Comparison of ENCODE assay signal across 32 cellular contexts in genomic region chr11:134447696-134448095, GRCh38. TPM values are rescaled to one million over a fixed set of nuclear protein-coding genes. Genes with fewer than 3 reads are reported as not detected.
A peak's percentile ranks its signal among the peaks of the same experiment; 100 is the strongest.
DNase-seq lines count a peak whose midpoint lies in the region; ATAC-seq, FAIRE-seq and TF ChIP-seq lines count a peak whose summit lies in the region.
"Had no signal": no experiment of that assay in that cellular context is flagged by ENCODE, and none has a peak within 500 bp of the region (broad histone marks: within the 10 kb centered on the region; RNA-seq: fewer than 3 reads in every experiment).

No MANE protein-coding gene starts in this region.

- peak overlapping the region; percentile 61; the same call in 1 of the 2 replicates for H2BK15ac ChIP-seq in H1 (ENCODE audit: low read length)

- H3K23me2 ChIP-seq in H1 (ENCODE audit: low read depth, low read length), result no peaks in the 10 kb centered on the region

- H3K9ac ChIP-seq in H1 (replicated peaks in 1 of 4; ENCODE audit: extremely low read depth in 1 of 4, low read depth in 3 of 4, low read length in 3 of 4), result no peak overlapping the region
- H3K9ac ChIP-seq: BLaER1 had no signal

- WGBS in H1 (ENCODE audit: extremely low coverage in 1 of 2, insufficient coverage in 1 of 2, insufficient read length in 1 of 2, insufficient replicate concordance in 2 of 2, low coverage in 1 of 2, low lambda C conversion rate in 2 of 2, missing lambda C conversion rate in 1 of 2), 2 experiments, result 93% methylated on average over 27 of the region's 27 CpGs; no CpG with 5 or more reads in 1 of the 2 experiments

- no peak overlapping the region; the same call in 1 of the 2 replicates for H2AK5ac ChIP-seq in H1 (ENCODE audit: low read depth, low read length)

- H3K4me1 ChIP-seq in H1 (replicated peaks in 1 of 4; ENCODE audit: control insufficient read depth in 3 of 4, insufficient read depth in 4 of 4, low read length in 3 of 4), result 0 out of 7 replicates have a peak, but pooled peaks cover 0 to 2% (median 0%) of the 10 kb centered on the region in 4 experiments
- no peaks in the 10 kb centered on the region for H3K4me1 ChIP-seq in osteoblast (ENCODE audit: insufficient read depth, low read length)
- H3K4me1 ChIP-seq in upper lobe of right lung, result no peaks in the 10 kb centered on the region
- H3K4me1 ChIP-seq: BE2C, BLaER1 had no signal

- no peak overlapping the region for H2BK120ac ChIP-seq in H1 (replicated peaks; ENCODE audit: low read depth, low read length)

- ATAC-seq in upper lobe of right lung (no peak), HG03139 (IDR thresholded peaks at IDR 0.05; ENCODE audit: unreplicated experiment) (no peak), GM18870 (IDR thresholded peaks at IDR 0.05; ENCODE audit: unreplicated experiment) (no peak)
- ATAC-seq: GM12878 had no signal

- no peak for DNase-seq in H1 (ENCODE audit: low read depth in 1 of 2, low spot score in 2 of 2)
- DNase-seq in mesenteric fat pad (ENCODE audit: low spot score), result peak; percentile 72
- peak; percentile 53 for DNase-seq in osteoblast (ENCODE audit: insufficient read length, low spot score, missing footprints)
- peak; percentile 61 for DNase-seq in upper lobe of right lung
- DNase-seq in NCI-H146 (lab: John Stamatoyannopoulos, UW), result no peak
- DNase-seq in H7, result no peak
- DNase-seq: 8988T; ACHN; BE2C; C1 segment of cervical spinal cord; CD4-positive, alpha-beta memory T cell; CD4-positive, CD25-positive, alpha-beta regulatory T cell; CD8-positive, alpha-beta memory T cell; COR-L47; DMS 273 treated with DMSO at 0.1 percent for 48 hours; DMS153; DMS53; DMS79; DND-41; EL; GDM1 had no signal

- H3K36me3 ChIP-seq in H1 (ENCODE audit: control insufficient read depth in 2 of 4, insufficient read depth in 4 of 4, low read length in 3 of 4) (no peaks in the 10 kb centered on the region), osteoblast (ENCODE audit: insufficient read depth, low read length) (no peaks in the 10 kb centered on the region), upper lobe of right lung (no peaks in the 10 kb centered on the region), H7 (replicated peaks; ENCODE audit: control insufficient read depth, insufficient read depth, low read length) (no peaks in the 10 kb centered on the region)
- H3K36me3 ChIP-seq: BE2C, BLaER1 had no signal

- H3K56ac ChIP-seq in H1 (replicated peaks; ENCODE audit: insufficient read length, low read depth, low read length), result no peak overlapping the region

- no peak overlapping the region for H2BK20ac ChIP-seq in H1 (ENCODE audit: low read length)

- no peak overlapping the region for H3K14ac ChIP-seq in H1 (ENCODE audit: insufficient read length)

- H3K27ac ChIP-seq in H1 (ENCODE audit: low read depth, low read length) (no peak overlapping the region), osteoblast (ENCODE audit: low read depth, low read length) (no peak overlapping the region), upper lobe of right lung (no peak overlapping the region)
- H3K27ac ChIP-seq: BLaER1 had no signal

- H3K79me1 ChIP-seq in H1 (ENCODE audit: low read depth, low read length), result no peaks in the 10 kb centered on the region; the same call in 1 of the 2 replicates

- H4K91ac ChIP-seq in H1 (replicated peaks; ENCODE audit: insufficient read length, low read length), result no peak overlapping the region

- TF ChIP-seq EP300 in H1 (IDR thresholded peaks at IDR 0.05; ENCODE audit: borderline replicate concordance in 1 of 2, low read depth in 2 of 2, low read length in 2 of 2), result no peak

- H4K20me1 ChIP-seq in H1 (replicated peaks in 1 of 2; ENCODE audit: control insufficient read depth in 1 of 2, insufficient read depth in 2 of 2, low read length in 2 of 2) (no peaks in the 10 kb centered on the region), osteoblast (ENCODE audit: insufficient read depth, low read length) (no peaks in the 10 kb centered on the region)
- H4K20me1 ChIP-seq: BLaER1 had no signal

- H3K9me3 ChIP-seq in H1 (ENCODE audit: insufficient read depth in 2 of 2, low read depth in 1 of 2, low read length in 1 of 2) (no peaks in the 10 kb centered on the region), osteoblast (ENCODE audit: low read depth, low read length) (no peaks in the 10 kb centered on the region), upper lobe of right lung (no peaks in the 10 kb centered on the region)
- H3K9me3 ChIP-seq: BE2C had no signal

- no peak overlapping the region for H3K4ac ChIP-seq in H1 (replicated peaks; ENCODE audit: insufficient read length, low read depth, low read length)

- POLR2A ChIA-PET in H1 (lab: Charles Lee; ENCODE audit: partially characterized antibody), result no interaction called here

- no peak overlapping the region for H4K5ac ChIP-seq in H1 (ENCODE audit: insufficient read length, low read depth, low read length)

- no peak overlapping the region for H4K8ac ChIP-seq in H1 (ENCODE audit: extremely low read depth, insufficient read depth, low read length)

- H3K27me3 ChIP-seq in H1 (replicated peaks in 1 of 4; ENCODE audit: control insufficient read depth in 3 of 4, extremely low read depth in 1 of 4, insufficient read depth in 3 of 4, low read length in 3 of 4) (no peaks in the 10 kb centered on the region), osteoblast (ENCODE audit: insufficient read depth, low read length) (no peaks in the 10 kb centered on the region), upper lobe of right lung (no peaks in the 10 kb centered on the region), H7 (ENCODE audit: control insufficient read depth, insufficient read depth, low read length) (no peaks in the 10 kb centered on the region; the same call in 1 of the 2 replicates)
- H3K27me3 ChIP-seq: BLaER1 had no signal

- TF ChIP-seq RAD21 in H1 (IDR thresholded peaks at IDR 0.05 in 1 of 2, conservative IDR thresholded peaks at IDR 0.05 in 1 of 2; ENCODE audit: low read depth in 2 of 2, low read length in 2 of 2), result no peak

- FAIRE-seq in H1 (lab: Jason Lieb, UNC), result no peak
- FAIRE-seq: A204.1, GM12878, GM12892, GM18507, GM19239 had no signal

- no peak overlapping the region for H3K18ac ChIP-seq in H1 (ENCODE audit: extremely low read depth, low read length)

- H3K79me2 ChIP-seq in H1 (ENCODE audit: control insufficient read depth in 1 of 2, insufficient read depth in 2 of 2, low read length in 2 of 2) (no peaks in the 10 kb centered on the region), osteoblast (ENCODE audit: insufficient read depth, low read length) (no peaks in the 10 kb centered on the region)

- CTCF ChIA-PET in H1 (lab: Charles Lee; ENCODE audit: partially characterized antibody), result interaction anchor here (0.8 to 2.0 kb wide), 5 partner anchors 10 to 84 kb away, joined by 3 to 7 read pairs (median 3); no protein-coding TSS in a partner anchor

- H3K4me3 ChIP-seq in H1 (ENCODE audit: extremely low read depth in 1 of 4, insufficient read depth in 2 of 4, low read depth in 3 of 4, low read length in 4 of 4), result no peak overlapping the region
- no peak overlapping the region for H3K4me3 ChIP-seq in osteoblast (ENCODE audit: insufficient read depth, low read length)
- H3K4me3 ChIP-seq in upper lobe of right lung, result no peak overlapping the region
- no peak overlapping the region for H3K4me3 ChIP-seq in H7 (ENCODE audit: insufficient read depth, low read depth, low read length)
- H3K4me3 ChIP-seq: BLaER1, GM12878 had no signal

- 0 out of 2 replicates have a peak overlapping the region, but pooled peaks have one; percentile 75 for H2BK12ac ChIP-seq in H1 (ENCODE audit: low read depth, low read length)

- no peak overlapping the region for H2BK5ac ChIP-seq in H1 (ENCODE audit: low read depth, low read length)

- H2AFZ ChIP-seq in H1 (ENCODE audit: low read length), result no peak overlapping the region
- no peak overlapping the region for H2AFZ ChIP-seq in osteoblast (ENCODE audit: low read length)

- intact Hi-C loops in upper lobe of right lung (cut with DNase I), result no loop called here

- TF ChIP-seq CTCF in H1 (IDR thresholded peaks at IDR 0.05; ENCODE audit: control extremely low read depth in 1 of 3, insufficient read depth in 1 of 3, low read depth in 1 of 3, low read length in 3 of 3) (no peak), osteoblast (IDR thresholded peaks at IDR 0.05; ENCODE audit: extremely low read depth, low read depth, low read length) (no peak), upper lobe of right lung (IDR thresholded peaks at IDR 0.05) (no peak)

- no peak for TF ChIP-seq POLR2A in H1 (IDR thresholded peaks at IDR 0.05; ENCODE audit: control extremely low read depth in 1 of 2, low read depth in 2 of 2, low read length in 2 of 2)

- no peak overlapping the region for H3K4me2 ChIP-seq in H1 (ENCODE audit: insufficient read depth in 1 of 2, low read depth in 2 of 2, low read length in 2 of 2)
- H3K4me2 ChIP-seq in osteoblast (ENCODE audit: insufficient read depth, low read length), result no peak overlapping the region
- H3K4me2 ChIP-seq: BLaER1 had no signal

- H3K23ac ChIP-seq in H1 (ENCODE audit: insufficient read length), result no peak overlapping the region

TF ChIP-seq in H1, 55 proteins besides CTCF, POLR2A, EP300 and RAD21 (continues in another document):
- TF ChIP-seq KDM1A (IDR thresholded peaks at IDR 0.05; ENCODE audit: borderline replicate concordance, low read length) (no peak), BACH1 (IDR thresholded peaks at IDR 0.05; ENCODE audit: low read length) (no peak), NANOG (IDR thresholded peaks at IDR 0.05; ENCODE audit: insufficient read depth, low read depth, low read length, poor library complexity, severe bottlenecking) (no peak), CHD1 (IDR thresholded peaks at IDR 0.05; ENCODE audit: low read depth, low read length) (no peak), SRF (IDR thresholded peaks at IDR 0.05; ENCODE audit: low read depth, low read length) (no peak), SIX5 (IDR thresholded peaks at IDR 0.05; ENCODE audit: low read depth, low read length) (no peak), CBX8 (IDR thresholded peaks at IDR 0.05; ENCODE audit: borderline replicate concordance, low read depth, low read length) (no peak)

RNA-seq across cellular contexts. Expression of gene B3GAT1, which starts 35.7 kb away (rescaled TPM):
- total RNA-seq in H1 (2021; fragmentation: NEBNext Ultra II Directional; extraction: Animal tissue kit (Norgen Biotek cat#: 25700)), result 32.4 and 35.0 TPM in 2 replicates
- 19.7 and 27.0 TPM in 2 replicates for polyA plus RNA-seq in H1 (2011; rRNA removed)
- 18.2 TPM for polyA plus RNA-seq in H1 (2011; cell fraction: cytosol; rRNA removed)
- 46.6 TPM for polyA plus RNA-seq in H1 (2011; cell fraction: nucleus; rRNA removed)
- polyA plus RNA-seq in H1 (2012, experiment 1 of 2), result 22.6 to 25.8 TPM (median 24.3 TPM) in 4 replicates
- 23.0 TPM for polyA plus RNA-seq in H1 (2012, experiment 2 of 2)
- 16.5 TPM for polyA plus RNA-seq in H1 (2013, experiment 1 of 2)
- polyA plus RNA-seq in H1 (2013, experiment 2 of 2), result 16.3 TPM
- 10.1 and 12.8 TPM in 2 replicates for polyA minus RNA-seq in H1 (2011; rRNA and poly(A)+ RNA removed)
- polyA minus RNA-seq in H1 (2011; cell fraction: cytosol; rRNA and poly(A)+ RNA removed), result 15.9 TPM
- polyA minus RNA-seq in H1 (2011; cell fraction: nucleus; rRNA and poly(A)+ RNA removed), result 20.5 TPM
- 0.32 TPM for total RNA-seq in mesenteric fat pad
- total RNA-seq in osteoblast, result not detected in 2 replicates
- 1.2 TPM for total RNA-seq in upper lobe of right lung
- 9.9 and 12.8 TPM in 2 replicates for total RNA-seq in H7 (2014; rRNA removed; shearing (Covaris generic))
- total RNA-seq: G401 had no signal
- polyA plus RNA-seq: AG04450; CD14-positive monocyte; CD4-positive, alpha-beta memory T cell; CD4-positive, CD25-positive, alpha-beta regulatory T cell; GM12878 had no signal

Comparison
In these comparisons a context has a peak if more than half of its experiments do, and no peak if none do; other contexts are left out.
1. DNase-seq: peak in mesenteric fat pad (single experiment), osteoblast (single experiment) and upper lobe of right lung (single experiment); none in H1 (0 of 2), NCI-H146 (single experiment) and H7 (single experiment).